In the genomic region with DNA sequence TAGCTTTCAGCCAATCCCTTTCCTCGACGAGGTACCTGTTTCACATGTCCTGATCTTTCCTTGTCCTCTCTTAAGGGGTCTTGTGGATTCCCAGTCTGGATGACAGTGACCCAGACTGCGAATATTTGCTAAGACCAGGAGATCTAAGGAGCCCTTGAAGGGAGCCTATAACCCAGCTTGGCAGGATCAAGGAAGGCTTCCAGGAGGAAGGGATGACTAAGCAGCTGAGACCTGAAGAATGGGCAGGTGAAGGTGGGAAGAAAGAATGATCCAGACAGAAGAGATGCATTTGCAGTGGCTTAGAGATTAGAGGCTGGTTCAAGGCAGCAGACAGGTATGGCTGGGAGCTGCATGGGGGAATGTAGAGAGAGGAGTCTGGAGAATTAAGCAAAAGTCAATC, we compare ENCODE assay signal across 28 cellular contexts. TPM values are rescaled to one million over a fixed set of nuclear protein-coding genes. Genes with fewer than 3 reads are reported as not detected.
A peak's percentile ranks its signal among the peaks of the same experiment; 100 is the strongest.
DNase-seq lines count a peak whose midpoint lies in the region; ATAC-seq, FAIRE-seq and TF ChIP-seq lines count a peak whose summit lies in the region.
"Had no signal": no experiment of that assay in that cellular context is flagged by ENCODE, and none has a peak within 500 bp of the region (broad histone marks: within the 10 kb centered on the region; RNA-seq: fewer than 3 reads in every experiment).

No MANE protein-coding gene starts in this region.

- no peaks in the 10 kb centered on the region for H3K9me3 Mint-ChIP-seq in natural killer cell
- H3K9me3 Mint-ChIP-seq in natural killer cell treated with Interleukin-12 subunit alpha and Interleukin-12 subunit beta and Interleukin-15 and Interleukin-18, amount 100 ng/mL, for 72 hours, result no peaks in the 10 kb centered on the region
- H3K9me3 Mint-ChIP-seq: activated CD4-positive, alpha-beta T cell treated with anti-CD3 and anti-CD28 coated beads, Interleukin-2, amount 10 ng/mL, durations not matched to agents 24 days and 14 days; activated T-cell treated with anti-CD3 and anti-CD28 coated beads, Interleukin-2, amount 50 U/mL, for 4 hours had no signal

- intact Hi-C loops in natural killer cell (cut with micrococcal nuclease), result loop anchor here (10.0 kb wide), 1 partner anchor 202 kb away; no protein-coding TSS in a partner anchor
- intact Hi-C loops in K562 (cut with micrococcal nuclease), result no loop called here

- no peak overlapping the region for H3K4me2 ChIP-seq in K562 (ENCODE audit: insufficient read depth, low read length)

- H3K27ac ChIP-seq in K562 (ENCODE audit: extremely low read depth, low read depth, low read length), result no peak overlapping the region
- H3K27ac ChIP-seq: brain microvascular endothelial cell, foreskin keratinocyte had no signal

- no peaks in the 10 kb centered on the region for H3K79me2 ChIP-seq in K562 (ENCODE audit: control insufficient read depth, insufficient read depth, low read length)

- POLR2A ChIA-PET in K562 (lab: Yijun Ruan, JAX), result interaction anchor here (0.6 kb wide), 1 partner anchor 34 kb away, joined by 3 read pairs; no protein-coding TSS in a partner anchor

- TF ChIP-seq CTCF in natural killer cell (IDR thresholded peaks at IDR 0.05) (no peak), K562 (IDR thresholded peaks at IDR 0.05 in 2 of 3, conservative IDR thresholded peaks at IDR 0.05 in 1 of 3; ENCODE audit: insufficient read depth in 2 of 3, low read depth in 1 of 3, low read length in 3 of 3) (no peak)

- peak; percentile 29 for FAIRE-seq in K562 (lab: Jason Lieb, UNC)

- BruUV-seq in K562 (replicated peaks; lab: Mats Ljungman, UMichigan), result no TSS peak

- H3K36me3 Mint-ChIP-seq in natural killer cell, result no peaks in the 10 kb centered on the region
- no peaks in the 10 kb centered on the region for H3K36me3 Mint-ChIP-seq in natural killer cell treated with Interleukin-12 subunit alpha and Interleukin-12 subunit beta and Interleukin-15 and Interleukin-18, amount 100 ng/mL, for 72 hours

- no peak for TF ChIP-seq POLR2A in K562 (conservative IDR thresholded peaks at IDR 0.05)

- peaks cover 3 to 16% of the 10 kb centered on the region in 2 experiments; a peak in 3 of 5 replicates for H3K4me1 ChIP-seq in K562 (replicated peaks in 1 of 2; ENCODE audit: control insufficient read depth in 2 of 2, insufficient read depth in 2 of 2, low read length in 2 of 2)
- H3K4me1 ChIP-seq: foreskin keratinocyte had no signal

- no peak overlapping the region for H3K9ac ChIP-seq in K562 (ENCODE audit: insufficient read depth in 1 of 2, low read depth in 2 of 2, low read length in 2 of 2)

- H3K4me1 Mint-ChIP-seq in natural killer cell, result peaks cover 26 to 37% of the 10 kb centered on the region in 2 donors
- peaks cover 25 to 28% of the 10 kb centered on the region in 2 donors for H3K4me1 Mint-ChIP-seq in natural killer cell treated with Interleukin-12 subunit alpha and Interleukin-12 subunit beta and Interleukin-15 and Interleukin-18, amount 100 ng/mL, for 72 hours (ENCODE audit: low read depth in 2 of 2)

- no peak for TF ChIP-seq EP300 in K562 (IDR thresholded peaks at IDR 0.05; ENCODE audit: low read length)

- peaks cover 0 to 4% of the 10 kb centered on the region in 2 donors for H3K27me3 Mint-ChIP-seq in natural killer cell (ENCODE audit: low read depth in 2 of 2)
- no peaks in the 10 kb centered on the region for H3K27me3 Mint-ChIP-seq in natural killer cell treated with Interleukin-12 subunit alpha and Interleukin-12 subunit beta and Interleukin-15 and Interleukin-18, amount 100 ng/mL, for 72 hours
- H3K27me3 Mint-ChIP-seq: activated CD4-positive, alpha-beta T cell treated with anti-CD3 and anti-CD28 coated beads, Interleukin-2, amount 10 ng/mL, durations not matched to agents 24 days and 14 days had no signal

- no peak for TF ChIP-seq RAD21 in K562 (CRISPR knock-in tag; conservative IDR thresholded peaks at IDR 0.05 in 1 of 2, IDR thresholded peaks at IDR 0.05 in 1 of 2)

- no peaks in the 10 kb centered on the region for H3K36me3 ChIP-seq in K562 (ENCODE audit: control insufficient read depth, insufficient read depth, low read length)
- H3K36me3 ChIP-seq: HAP-1 had no signal

- in situ Hi-C loops in K562 (cut with MboI), result no loop called here

- H3K4me3 ChIP-seq in K562, result no peak overlapping the region
- H3K4me3 ChIP-seq: adrenal gland, HAP-1 had no signal

- H2AFZ ChIP-seq in K562 (ENCODE audit: low read depth, low read length), result no peak overlapping the region

- no peak for DNase-seq in natural killer cell
- DNase-seq in natural killer cell treated with Interleukin-12 subunit alpha and Interleukin-12 subunit beta and Interleukin-15 and Interleukin-18, amount 100 ng/mL, for 72 hours (ENCODE audit: low spot score), result no peak
- DNase-seq in K562 (ENCODE audit: extremely low read depth in 1 of 4, low spot score in 3 of 4), result no peak
- DNase-seq in kidney tubule cell (ENCODE audit: low spot score), result peak; percentile 59
- DNase-seq in DMS153 (lab: John Stamatoyannopoulos, UW), result no peak
- DNase-seq in SW480 (ENCODE audit: low spot score), result no peak
- DNase-seq in NCI-H748 (lab: John Stamatoyannopoulos, UW; ENCODE audit: unreplicated experiment), result no peak
- DNase-seq: activated CD4-positive, alpha-beta T cell treated with anti-CD3 and anti-CD28 coated beads, Interleukin-2, amount 10 ng/mL, durations not matched to agents 24 days and 14 days; activated gamma-delta T cell treated with Interleukin-2 at 50 U/mL for 16 hours; activated T-cell treated with anti-CD3 and anti-CD28 coated beads, Interleukin-2, amount 50 U/mL, for 4 hours; adrenal gland; brain microvascular endothelial cell; effector CD8-positive, alpha-beta T cell; KG1; NCI-H1417; NCI-H2029 treated with DMSO at 0.1 percent for 48 hours; NCI-H2227 treated with DMSO at 0.1 percent for 48 hours; NCI-H69; nucleus accumbens; RPMI8226; stimulated activated CD8-positive, alpha-beta memory T cell treated with anti-CD3 and anti-CD28 coated beads, Interleukin-4, amount 100 ng/mL, for 48 hours; T-helper 9 cell; trophoblast cell; WERI-Rb-1 had no signal

- peaks cover 13% of the 10 kb centered on the region; the same call in 1 of the 2 replicates for H4K20me1 ChIP-seq in K562 (replicated peaks; ENCODE audit: control insufficient read depth, insufficient read depth, low read length)

- peaks cover 7 to 38% of the 10 kb centered on the region in 2 experiments; a peak in 4 of 5 replicates for H3K27me3 ChIP-seq in K562 (ENCODE audit: control insufficient read depth in 2 of 2, insufficient read depth in 2 of 2, low read length in 2 of 2)
- H3K27me3 ChIP-seq: adrenal gland, brain microvascular endothelial cell, foreskin keratinocyte had no signal

- H3K9me3 ChIP-seq in K562 (replicated peaks; ENCODE audit: control insufficient read depth, insufficient read depth, low read depth, low read length), result no peaks in the 10 kb centered on the region
- H3K9me3 ChIP-seq: adrenal gland, HAP-1 had no signal

- H3K9me1 ChIP-seq in K562 (ENCODE audit: control insufficient read depth, insufficient read depth, low read length), result no peaks in the 10 kb centered on the region

- H3K4me3 Mint-ChIP-seq in natural killer cell, result no peak overlapping the region
- H3K4me3 Mint-ChIP-seq in natural killer cell treated with Interleukin-12 subunit alpha and Interleukin-12 subunit beta and Interleukin-15 and Interleukin-18, amount 100 ng/mL, for 72 hours, result no peak overlapping the region
- H3K4me3 Mint-ChIP-seq: activated CD4-positive, alpha-beta T cell treated with anti-CD3 and anti-CD28 coated beads, Interleukin-2, amount 10 ng/mL, durations not matched to agents 24 days and 14 days; activated T-cell treated with anti-CD3 and anti-CD28 coated beads, Interleukin-2, amount 50 U/mL, for 4 hours had no signal

- H3K27ac Mint-ChIP-seq in natural killer cell, result peak overlapping the region; percentile 96 to 98
- no peak overlapping the region for H3K27ac Mint-ChIP-seq in natural killer cell treated with Interleukin-12 subunit alpha and Interleukin-12 subunit beta and Interleukin-15 and Interleukin-18, amount 100 ng/mL, for 72 hours
- H3K27ac Mint-ChIP-seq: activated CD4-positive, alpha-beta T cell treated with anti-CD3 and anti-CD28 coated beads, Interleukin-2, amount 10 ng/mL, durations not matched to agents 24 days and 14 days had no signal

- CTCF ChIA-PET in K562 (lab: Yijun Ruan, JAX; ENCODE audit: low intra/inter-chr PET ratio), result interaction anchor here (0.6 to 1.6 kb wide), 3 partner anchors 68 to 397 kb away, joined by 3 to 6 read pairs (median 3); no protein-coding TSS in a partner anchor

- ATAC-seq in natural killer cell (no peak), K562 (no peak), GM21576 (IDR thresholded peaks at IDR 0.05; ENCODE audit: unreplicated experiment) (no peak)
- no peak for ATAC-seq in natural killer cell treated with Interleukin-12 subunit alpha and Interleukin-12 subunit beta and Interleukin-15 and Interleukin-18, amount 100 ng/mL, for 72 hours
- ATAC-seq: activated T-cell treated with anti-CD3 and anti-CD28 coated beads, Interleukin-2, amount 50 U/mL, for 4 hours; esophagus mucosa; foreskin keratinocyte had no signal

- 2% methylated on average over 3 of the region's 3 CpGs for WGBS in K562 (ENCODE audit: insufficient coverage, low coverage, missing lambda C conversion rate)

RNA-seq across cellular contexts. Expression of a gene that starts 1.9 kb away (rescaled TPM):
- total RNA-seq in natural killer cell (10 to 100 TPM; 23.2 to 32.9 (median 23.6) TPM), K562 (2014; rRNA removed) (1.00 and 1.5 TPM in 2 replicates), K562 (2014; rRNA removed; fragmentation: Illumina TruSeq; extraction: Trizol) (0.38 and 0.87 TPM in 2 replicates), K562 (2015; rRNA removed; fragmentation: Illumina TruSeq; extraction: Trizol) (1.2 and 1.4 TPM in 2 replicates), K562 (2021) (1.9 and 2.5 TPM in 2 replicates)
- 10 to 100 TPM; 11.8 to 13.7 TPM for total RNA-seq in natural killer cell treated with Interleukin-12 subunit alpha and Interleukin-12 subunit beta and Interleukin-15 and Interleukin-18, amount 100 ng/mL, for 72 hours
- 1.4 and 4.1 TPM in 2 replicates for total RNA-seq in K562 (2011; cell fraction: chromatin; rRNA removed; ENCODE audit: low replicate concordance)
- 1.1 and 3.0 TPM in 2 replicates for total RNA-seq in K562 (2011; cell fraction: nucleolus; rRNA removed)
- total RNA-seq in K562 (2011; cell fraction: nucleoplasm; rRNA removed), result 0.37 and 0.53 TPM in 2 replicates
- polyA plus RNA-seq in K562 (2011; rRNA removed) (1.8 and 5.3 TPM in 2 replicates), K562 (2014; fragmentation: Illumina TruSeq; extraction: Trizol) (2.0 and 2.7 TPM in 2 replicates), K562 (2014; fragmentation: Nextera tagmentation; extraction: Ambion mirVana) (under 1 TPM; 0.03 to 0.08 TPM), K562 (2014; rRNA removed) (1.5 and 2.6 TPM in 2 replicates)
- polyA plus RNA-seq in K562 (2011; cell fraction: cytosol; rRNA removed), result 3.7 and 10.5 TPM in 2 replicates
- 4.9 and 5.8 TPM in 2 replicates for polyA plus RNA-seq in K562 (2011; cell fraction: nucleus; rRNA removed)
- 2.6 and 5.2 TPM in 2 replicates for polyA plus RNA-seq in K562 (2012)
- 3.0 and 4.2 TPM in 2 replicates for polyA minus RNA-seq in K562 (2011; rRNA and poly(A)+ RNA removed)
- polyA minus RNA-seq in K562 (2011; cell fraction: cytosol; rRNA and poly(A)+ RNA removed), result 3.3 and 9.3 TPM in 2 replicates
- 1.6 and 1.8 TPM in 2 replicates for polyA minus RNA-seq in K562 (2011; cell fraction: nucleus; rRNA and poly(A)+ RNA removed)

RNA-seq across cellular contexts. Expression of a gene that starts 36.7 kb away (rescaled TPM):
- total RNA-seq in natural killer cell (1 to 10 TPM; 1.1 to 2.1 (median 1.5) TPM), K562 (2014; rRNA removed) (not detected in 2 replicates), K562 (2014; rRNA removed; fragmentation: Illumina TruSeq; extraction: Trizol) (not detected in 2 replicates), K562 (2015; rRNA removed; fragmentation: Illumina TruSeq; extraction: Trizol) (not detected in 2 replicates), K562 (2021) (0.07 TPM in 1 of 2 replicates, not detected in the other)
- total RNA-seq in natural killer cell treated with Interleukin-12 subunit alpha and Interleukin-12 subunit beta and Interleukin-15 and Interleukin-18, amount 100 ng/mL, for 72 hours, result 1 to 10 TPM; 2.6 to 5.0 TPM
- total RNA-seq in K562 (2011; cell fraction: chromatin; rRNA removed; ENCODE audit: low replicate concordance), result 0.18 and 1.0 TPM in 2 replicates
- total RNA-seq in K562 (2011; cell fraction: nucleolus; rRNA removed), result 0.50 TPM in 1 of 2 replicates, not detected in the other
- total RNA-seq in K562 (2011; cell fraction: nucleoplasm; rRNA removed), result not detected in 2 replicates
- polyA plus RNA-seq in K562 (2011; rRNA removed) (0.14 TPM in 1 of 2 replicates, not detected in the other), K562 (2014; fragmentation: Illumina TruSeq; extraction: Trizol) (0.04 TPM in 1 of 2 replicates, not detected in the other), K562 (2014; fragmentation: Nextera tagmentation; extraction: Ambion mirVana) (not detected), K562 (2014; rRNA removed) (0.11 TPM in 1 of 2 replicates, not detected in the other)
- 0.01 and 0.10 TPM in 2 replicates for polyA plus RNA-seq in K562 (2011; cell fraction: cytosol; rRNA removed)
- 0.15 and 0.24 TPM in 2 replicates for polyA plus RNA-seq in K562 (2011; cell fraction: nucleus; rRNA removed)
- 0.07 and 0.22 TPM in 2 replicates for polyA plus RNA-seq in K562 (2012)
- polyA minus RNA-seq in K562 (2011; rRNA and poly(A)+ RNA removed), result 0.15 TPM in 1 of 2 replicates, not detected in the other
- polyA minus RNA-seq in K562 (2011; cell fraction: cytosol; rRNA and poly(A)+ RNA removed), result not detected in 2 replicates
- polyA minus RNA-seq in K562 (2011; cell fraction: nucleus; rRNA and poly(A)+ RNA removed), result not detected in 2 replicates

RNA-seq across cellular contexts. Expression of a gene that starts 37.3 kb away (rescaled TPM):
- total RNA-seq in natural killer cell (1 to 10 TPM in 2 of 3 donors, under 1 TPM in 1; 0.47 to 2.8 (median 1.4) TPM), K562 (2014; rRNA removed) (0.05 and 0.20 TPM in 2 replicates), K562 (2014; rRNA removed; fragmentation: Illumina TruSeq; extraction: Trizol) (0.10 and 0.33 TPM in 2 replicates), K562 (2015; rRNA removed; fragmentation: Illumina TruSeq; extraction: Trizol) (0.11 and 0.14 TPM in 2 replicates), K562 (2021) (0.75 and 1.3 TPM in 2 replicates)
- 10 to 100 TPM; 13.7 to 13.9 TPM for total RNA-seq in natural killer cell treated with Interleukin-12 subunit alpha and Interleukin-12 subunit beta and Interleukin-15 and Interleukin-18, amount 100 ng/mL, for 72 hours
- total RNA-seq in K562 (2011; cell fraction: chromatin; rRNA removed; ENCODE audit: low replicate concordance), result 0.19 and 1.1 TPM in 2 replicates
- total RNA-seq in K562 (2011; cell fraction: nucleolus; rRNA removed), result 1.1 and 4.2 TPM in 2 replicates
- total RNA-seq in K562 (2011; cell fraction: nucleoplasm; rRNA removed), result 0.51 and 1.1 TPM in 2 replicates
- polyA plus RNA-seq in K562 (2011; rRNA removed) (0.15 and 0.16 TPM in 2 replicates), K562 (2014; fragmentation: Illumina TruSeq; extraction: Trizol) (0.13 and 0.24 TPM in 2 replicates), K562 (2014; fragmentation: Nextera tagmentation; extraction: Ambion mirVana) (not detected), K562 (2014; rRNA removed) (0.03 TPM in 2 replicates)
- 0.13 and 0.30 TPM in 2 replicates for polyA plus RNA-seq in K562 (2011; cell fraction: cytosol; rRNA removed)
- 0.86 and 1.1 TPM in 2 replicates for polyA plus RNA-seq in K562 (2011; cell fraction: nucleus; rRNA removed)
- 0.35 and 1.4 TPM in 2 replicates for polyA plus RNA-seq in K562 (2012)
- 1.1 TPM in 1 of 2 replicates, not detected in the other for polyA minus RNA-seq in K562 (2011; rRNA and poly(A)+ RNA removed)
- 0.19 and 2.6 TPM in 2 replicates for polyA minus RNA-seq in K562 (2011; cell fraction: cytosol; rRNA and poly(A)+ RNA removed)
- 0.56 and 0.67 TPM in 2 replicates for polyA minus RNA-seq in K562 (2011; cell fraction: nucleus; rRNA and poly(A)+ RNA removed)

RNA-seq across cellular contexts. Expression of a gene that starts 57.2 kb away (rescaled TPM):
- total RNA-seq in natural killer cell, result 100 to 1,000 TPM; 124 to 162 (median 135) TPM
- total RNA-seq in natural killer cell treated with Interleukin-12 subunit alpha and Interleukin-12 subunit beta and Interleukin-15 and Interleukin-18, amount 100 ng/mL, for 72 hours, result 100 to 1,000 TPM in 1 of 2 donors, 10 to 100 TPM in 1; 96.0 to 110 TPM
- total RNA-seq in K562 (2011; cell fraction: chromatin; rRNA removed; ENCODE audit: low replicate concordance), result 29.7 and 49.5 TPM in 2 replicates
- 27.6 and 29.7 TPM in 2 replicates for total RNA-seq in K562 (2011; cell fraction: nucleolus; rRNA removed)
- total RNA-seq in K562 (2011; cell fraction: nucleoplasm; rRNA removed), result 29.0 and 30.6 TPM in 2 replicates
- 45.5 and 52.9 TPM in 2 replicates for total RNA-seq in K562 (2014; rRNA removed)
- 9.9 and 14.5 TPM in 2 replicates for total RNA-seq in K562 (2014; rRNA removed; fragmentation: Illumina TruSeq; extraction: Trizol)
- 28.6 and 29.0 TPM in 2 replicates for total RNA-seq in K562 (2015; rRNA removed; fragmentation: Illumina TruSeq; extraction: Trizol)
- total RNA-seq in K562 (2021), result 56.6 and 63.5 TPM in 2 replicates
- 11.6 and 12.7 TPM in 2 replicates for polyA plus RNA-seq in K562 (2011; rRNA removed)
- 11.9 and 15.6 TPM in 2 replicates for polyA plus RNA-seq in K562 (2011; cell fraction: cytosol; rRNA removed)
- polyA plus RNA-seq in K562 (2011; cell fraction: nucleus; rRNA removed), result 50.9 and 52.5 TPM in 2 replicates
- polyA plus RNA-seq in K562 (2012), result 27.4 and 32.9 TPM in 2 replicates
- 24.7 and 25.5 TPM in 2 replicates for polyA plus RNA-seq in K562 (2014; fragmentation: Illumina TruSeq; extraction: Trizol)
- under 1 TPM; 0.10 to 0.13 TPM for polyA plus RNA-seq in K562 (2014; fragmentation: Nextera tagmentation; extraction: Ambion mirVana)
- polyA plus RNA-seq in K562 (2014; rRNA removed), result 34.2 and 35.7 TPM in 2 replicates
- 18.9 and 21.8 TPM in 2 replicates for polyA minus RNA-seq in K562 (2011; rRNA and poly(A)+ RNA removed)
- 17.7 and 18.7 TPM in 2 replicates for polyA minus RNA-seq in K562 (2011; cell fraction: cytosol; rRNA and poly(A)+ RNA removed)
- polyA minus RNA-seq in K562 (2011; cell fraction: nucleus; rRNA and poly(A)+ RNA removed), result 12.4 and 25.9 TPM in 2 replicates

Comparison
In these comparisons a context has a peak if more than half of its experiments do, and no peak if none do; other contexts are left out.
1. H3K27ac Mint-ChIP-seq: peak in natural killer cell (2 of 2); none in natural killer cell treated with Interleukin-12 subunit alpha and Interleukin-12 subunit beta and Interleukin-15 and Interleukin-18, amount 100 ng/mL, for 72 hours (0 of 2).